In the genomic region with DNA sequence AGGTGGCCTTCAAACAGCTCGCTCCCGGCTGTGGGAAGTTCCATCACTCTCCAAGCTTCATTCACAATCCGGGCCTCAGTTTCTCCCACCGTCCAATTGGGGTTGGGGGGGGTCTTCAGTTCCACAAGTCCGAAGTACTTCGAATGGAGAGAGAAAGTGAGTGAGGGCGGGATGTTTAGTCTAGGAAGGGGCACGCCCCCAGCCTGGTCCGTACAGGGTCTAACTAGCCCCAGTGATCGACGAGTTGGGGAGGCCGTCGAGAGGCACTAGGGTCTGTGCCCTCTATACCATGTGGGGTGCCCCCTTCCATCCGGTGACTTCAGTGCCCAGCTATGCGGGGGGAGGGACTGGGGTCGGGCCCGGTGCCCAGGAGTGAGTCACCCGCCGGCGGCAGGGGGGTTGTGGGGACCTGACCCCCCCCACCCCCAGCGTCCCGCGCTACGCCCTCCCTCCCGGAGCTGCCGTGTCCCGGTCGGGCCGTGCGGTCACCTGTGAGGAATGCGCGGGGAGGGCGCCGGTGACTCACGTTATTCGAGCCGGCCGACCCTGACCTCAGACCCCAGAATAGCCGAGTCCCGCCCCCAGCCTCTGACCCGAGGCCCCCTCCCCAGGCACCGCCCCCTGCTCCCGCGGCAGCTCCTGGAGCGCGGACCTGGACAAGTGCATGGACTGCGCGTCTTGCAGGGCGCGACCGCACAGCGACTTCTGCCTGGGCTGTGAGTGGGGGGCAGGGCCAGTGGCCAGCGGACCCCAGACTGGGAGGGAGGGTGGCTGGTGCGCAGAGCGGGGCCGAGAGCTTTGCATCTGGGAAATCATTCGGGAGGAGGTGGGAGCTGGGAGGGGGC, we compare ENCODE assay signal across 8 cellular contexts. TPM values are rescaled to one million over a fixed set of nuclear protein-coding genes. Genes with fewer than 3 reads are reported as not detected.
A peak's percentile ranks its signal among the peaks of the same experiment; 100 is the strongest.
DNase-seq lines count a peak whose midpoint lies in the region; ATAC-seq and TF ChIP-seq lines count a peak whose summit lies in the region.

No MANE protein-coding gene starts in this region.

- no peaks in the 10 kb centered on the region for H3K9me3 ChIP-seq in CD4-positive, CD25-positive, alpha-beta regulatory T cell (ENCODE audit: control insufficient read depth in 2 of 2, low read length in 2 of 2)
- no peaks in the 10 kb centered on the region for H3K9me3 ChIP-seq in lower lobe of right lung

- peak overlapping the region; percentile 88 to 98 (median 90) for H3K4me3 Mint-ChIP-seq in CD4-positive, CD25-positive, alpha-beta regulatory T cell
- H3K4me3 Mint-ChIP-seq in activated CD4-positive, alpha-beta memory T cell treated with anti-CD3 and anti-CD28 coated beads for 36 hours = peak overlapping the region; percentile 91

- peaks cover 52% of the 10 kb centered on the region for H3K4me1 ChIP-seq in CD4-positive, CD25-positive, alpha-beta regulatory T cell (ENCODE audit: control insufficient read depth, insufficient read depth, low read length, poor library complexity, severe bottlenecking)
- peaks cover 66% of the 10 kb centered on the region for H3K4me1 ChIP-seq in lower lobe of right lung

- peaks cover 4 to 57% (median 28%) of the 10 kb centered on the region in 4 donors for H3K4me1 Mint-ChIP-seq in CD4-positive, CD25-positive, alpha-beta regulatory T cell
- H3K4me1 Mint-ChIP-seq in activated CD4-positive, alpha-beta memory T cell treated with anti-CD3 and anti-CD28 coated beads for 36 hours (ENCODE audit: low read depth) = peaks cover 47% of the 10 kb centered on the region

- peak overlapping the region; percentile 66 to 80 (median 71) for H3K27ac Mint-ChIP-seq in CD4-positive, CD25-positive, alpha-beta regulatory T cell
- H3K27ac Mint-ChIP-seq in activated CD4-positive, alpha-beta memory T cell treated with anti-CD3 and anti-CD28 coated beads for 36 hours = peak overlapping the region; percentile 96

- H3K9me3 Mint-ChIP-seq in CD4-positive, CD25-positive, alpha-beta regulatory T cell = no peaks in the 10 kb centered on the region
- H3K9me3 Mint-ChIP-seq in activated CD4-positive, alpha-beta memory T cell treated with anti-CD3 and anti-CD28 coated beads for 36 hours = no peaks in the 10 kb centered on the region

- DNase-seq in CD4-positive, CD25-positive, alpha-beta regulatory T cell = peak in 1 of 3 donors; percentile 75
- DNase-seq in LNCaP clone FGC (ENCODE audit: low read depth) = no peak
- peak; percentile 77 for DNase-seq in activated CD4-positive, alpha-beta memory T cell treated with anti-CD3 and anti-CD28 coated beads for 36 hours
- DNase-seq in ecto neural progenitor cell (ENCODE audit: low spot score) = peak; percentile 93
- DNase-seq in lower lobe of right lung = peak; percentile 89
- DNase-seq in stimulated activated CD8-positive, alpha-beta memory T cell treated with anti-CD3 and anti-CD28 coated beads, Interleukin-4, amount 100 ng/mL, for 1 hour (ENCODE audit: low read depth in 2 of 2, low spot score in 1 of 2) = peak; percentile 49 to 55
- DNase-seq in NCI-H1694 treated with DMSO at 0.1 percent for 48 hours (lab: John Stamatoyannopoulos, UW) = no peak

- ATAC-seq in CD4-positive, CD25-positive, alpha-beta regulatory T cell (ENCODE audit: low read depth in 2 of 2) = peak in 1 of 2 donors; percentile 3
- peak; percentile 67 to 79 for ATAC-seq in lower lobe of right lung
- ATAC-seq in HG03159 (IDR thresholded peaks at IDR 0.05; ENCODE audit: unreplicated experiment) = no peak

- H3K4me3 ChIP-seq in CD4-positive, CD25-positive, alpha-beta regulatory T cell (ENCODE audit: low read depth, low read length) = peak overlapping the region; percentile 59
- peak overlapping the region; percentile 66 for H3K4me3 ChIP-seq in LNCaP clone FGC (ENCODE audit: low read depth, low read length)
- peak overlapping the region; percentile 77 for H3K4me3 ChIP-seq in lower lobe of right lung

- H3K36me3 Mint-ChIP-seq in CD4-positive, CD25-positive, alpha-beta regulatory T cell = peaks cover 4% of the 10 kb centered on the region
- peaks cover 2% of the 10 kb centered on the region for H3K36me3 Mint-ChIP-seq in activated CD4-positive, alpha-beta memory T cell treated with anti-CD3 and anti-CD28 coated beads for 36 hours

- TF ChIP-seq CTCF in LNCaP clone FGC (IDR thresholded peaks at IDR 0.05; ENCODE audit: control insufficient read depth, extremely low read depth, insufficient read depth) (no peak), lower lobe of right lung (IDR thresholded peaks at IDR 0.05) (no peak)

- H3K36me3 ChIP-seq in CD4-positive, CD25-positive, alpha-beta regulatory T cell (ENCODE audit: control insufficient read depth, insufficient read depth, low read length) = peaks cover 2% of the 10 kb centered on the region
- peaks cover under 1% of the 10 kb centered on the region for H3K36me3 ChIP-seq in lower lobe of right lung

- peaks cover 15% of the 10 kb centered on the region for H3K27me3 Mint-ChIP-seq in CD4-positive, CD25-positive, alpha-beta regulatory T cell
- H3K27me3 Mint-ChIP-seq in activated CD4-positive, alpha-beta memory T cell treated with anti-CD3 and anti-CD28 coated beads for 36 hours = peaks cover 2% of the 10 kb centered on the region

- no peaks in the 10 kb centered on the region for H3K27me3 ChIP-seq in CD4-positive, CD25-positive, alpha-beta regulatory T cell (ENCODE audit: control insufficient read depth, insufficient read depth, low read length)
- peaks cover 18% of the 10 kb centered on the region for H3K27me3 ChIP-seq in lower lobe of right lung (ENCODE audit: low read depth)

- CTCF ChIA-PET in activated CD4-positive, alpha-beta memory T cell treated with anti-CD3 and anti-CD28 coated beads for 36 hours (lab: Charles Lee) = interaction anchor here (1.4 to 17.0 kb wide), 6 partner anchors 9 to 114 kb away, joined by 3 to 412 read pairs (median 6); a partner anchor contains a TSS

- POLR2A ChIA-PET in activated CD4-positive, alpha-beta memory T cell treated with anti-CD3 and anti-CD28 coated beads for 36 hours (lab: Charles Lee) = interaction anchor here (0.6 to 1.9 kb wide), 7 partner anchors 8 to 128 kb away, joined by 3 to 11 read pairs (median 4); a partner anchor contains a TSS

- intact Hi-C loops in activated CD4-positive, alpha-beta memory T cell treated with anti-CD3 and anti-CD28 coated beads for 36 hours (cut with micrococcal nuclease) = loop anchor here (1.0 to 5.0 kb wide), 4 partner anchors 17 to 241 kb away; a partner anchor contains a TSS
- intact Hi-C loops in lower lobe of right lung (cut with DNase I) = no loop called here

- H3K27ac ChIP-seq in CD4-positive, CD25-positive, alpha-beta regulatory T cell (ENCODE audit: insufficient read depth, low read length, poor library complexity, severe bottlenecking) = peak overlapping the region; percentile 91
- H3K27ac ChIP-seq in lower lobe of right lung = peak overlapping the region; percentile 94

RNA-seq across cellular contexts. Expression of a gene that starts 0.7 kb away (rescaled TPM):
- total RNA-seq in CD4-positive, CD25-positive, alpha-beta regulatory T cell = 0.94 TPM
- polyA plus RNA-seq in CD4-positive, CD25-positive, alpha-beta regulatory T cell = 1 to 10 TPM in 1 of 4 donors, under 1 TPM in 2, not detected in 1; 0.69 to 1.2 (median 0.78) TPM
- 1 to 10 TPM; 6.5 to 8.6 TPM for total RNA-seq in activated CD4-positive, alpha-beta memory T cell treated with anti-CD3 and anti-CD28 coated beads for 36 hours
- total RNA-seq in lower lobe of right lung = 28.8 TPM

RNA-seq across cellular contexts. Expression of a gene that starts 2.8 kb away (rescaled TPM):
- not detected for total RNA-seq in CD4-positive, CD25-positive, alpha-beta regulatory T cell
- not detected for polyA plus RNA-seq in CD4-positive, CD25-positive, alpha-beta regulatory T cell
- total RNA-seq in activated CD4-positive, alpha-beta memory T cell treated with anti-CD3 and anti-CD28 coated beads for 36 hours = not detected
- not detected for total RNA-seq in lower lobe of right lung

RNA-seq across cellular contexts. Expression of a gene that starts 2.9 kb away (rescaled TPM):
- total RNA-seq in CD4-positive, CD25-positive, alpha-beta regulatory T cell = 12.9 TPM
- polyA plus RNA-seq in CD4-positive, CD25-positive, alpha-beta regulatory T cell = 10 to 100 TPM; 18.0 to 20.7 (median 19.0) TPM
- total RNA-seq in activated CD4-positive, alpha-beta memory T cell treated with anti-CD3 and anti-CD28 coated beads for 36 hours = 10 to 100 TPM; 31.8 to 32.8 TPM
- total RNA-seq in lower lobe of right lung = 43.2 TPM

RNA-seq across cellular contexts. Expression of a gene that starts 3.0 kb away (rescaled TPM):
- 16.2 TPM for total RNA-seq in CD4-positive, CD25-positive, alpha-beta regulatory T cell
- 10 to 100 TPM; 37.1 to 49.2 (median 41.0) TPM for polyA plus RNA-seq in CD4-positive, CD25-positive, alpha-beta regulatory T cell
- 10 to 100 TPM; 41.2 to 42.7 TPM for total RNA-seq in activated CD4-positive, alpha-beta memory T cell treated with anti-CD3 and anti-CD28 coated beads for 36 hours
- total RNA-seq in lower lobe of right lung = 26.8 TPM

RNA-seq across cellular contexts. Expression of a gene that starts 8.1 kb away (rescaled TPM):
- total RNA-seq in CD4-positive, CD25-positive, alpha-beta regulatory T cell = not detected
- not detected for polyA plus RNA-seq in CD4-positive, CD25-positive, alpha-beta regulatory T cell
- total RNA-seq in activated CD4-positive, alpha-beta memory T cell treated with anti-CD3 and anti-CD28 coated beads for 36 hours = not detected
- 1.0 TPM for total RNA-seq in lower lobe of right lung

Comparison
In these comparisons a context has a peak if more than half of its experiments do, and no peak if none do; other contexts are left out.
1. DNase-seq: peak in activated CD4-positive, alpha-beta memory T cell treated with anti-CD3 and anti-CD28 coated beads for 36 hours (single experiment), ecto neural progenitor cell (single experiment), lower lobe of right lung (single experiment) and stimulated activated CD8-positive, alpha-beta memory T cell treated with anti-CD3 and anti-CD28 coated beads, Interleukin-4, amount 100 ng/mL, for 1 hour (2 of 2); none in LNCaP clone FGC (single experiment) and NCI-H1694 treated with DMSO at 0.1 percent for 48 hours (single experiment).
2. Peak in every context shown above with its lines, with median percentiles within 50 percentile points of each other: H3K4me3 ChIP-seq.